Comparison of ENCODE assay signal across 2 cellular contexts in the genomic region with DNA sequence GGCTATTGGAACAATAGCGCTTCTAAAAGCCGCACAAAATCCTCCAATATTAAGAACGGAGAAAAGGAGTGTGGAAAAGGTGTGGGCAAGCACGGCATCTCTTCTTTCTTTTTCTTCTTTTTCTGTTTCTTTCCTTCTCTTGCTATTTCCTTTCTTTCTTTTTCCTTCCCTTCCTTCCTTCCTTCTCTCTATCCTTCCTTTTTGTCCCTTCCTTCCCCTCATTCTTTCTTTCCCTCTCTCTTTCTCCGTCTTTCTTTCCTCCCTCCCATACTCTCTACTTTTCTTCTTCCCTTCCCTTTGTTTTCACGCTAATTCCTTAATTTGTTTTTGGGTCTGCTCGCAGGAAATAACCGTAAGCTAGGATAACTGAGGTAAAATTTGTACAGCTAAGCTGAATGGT.
A peak's percentile ranks its signal among the peaks of the same experiment; 100 is the strongest.
TF ChIP-seq lines count a peak whose summit lies in the region.

No MANE protein-coding gene starts in this region.

TF ChIP-seq in HepG2, 621 proteins besides CTCF, POLR2A, EP300 and RAD21:
- TF ChIP-seq, protein P1, sequence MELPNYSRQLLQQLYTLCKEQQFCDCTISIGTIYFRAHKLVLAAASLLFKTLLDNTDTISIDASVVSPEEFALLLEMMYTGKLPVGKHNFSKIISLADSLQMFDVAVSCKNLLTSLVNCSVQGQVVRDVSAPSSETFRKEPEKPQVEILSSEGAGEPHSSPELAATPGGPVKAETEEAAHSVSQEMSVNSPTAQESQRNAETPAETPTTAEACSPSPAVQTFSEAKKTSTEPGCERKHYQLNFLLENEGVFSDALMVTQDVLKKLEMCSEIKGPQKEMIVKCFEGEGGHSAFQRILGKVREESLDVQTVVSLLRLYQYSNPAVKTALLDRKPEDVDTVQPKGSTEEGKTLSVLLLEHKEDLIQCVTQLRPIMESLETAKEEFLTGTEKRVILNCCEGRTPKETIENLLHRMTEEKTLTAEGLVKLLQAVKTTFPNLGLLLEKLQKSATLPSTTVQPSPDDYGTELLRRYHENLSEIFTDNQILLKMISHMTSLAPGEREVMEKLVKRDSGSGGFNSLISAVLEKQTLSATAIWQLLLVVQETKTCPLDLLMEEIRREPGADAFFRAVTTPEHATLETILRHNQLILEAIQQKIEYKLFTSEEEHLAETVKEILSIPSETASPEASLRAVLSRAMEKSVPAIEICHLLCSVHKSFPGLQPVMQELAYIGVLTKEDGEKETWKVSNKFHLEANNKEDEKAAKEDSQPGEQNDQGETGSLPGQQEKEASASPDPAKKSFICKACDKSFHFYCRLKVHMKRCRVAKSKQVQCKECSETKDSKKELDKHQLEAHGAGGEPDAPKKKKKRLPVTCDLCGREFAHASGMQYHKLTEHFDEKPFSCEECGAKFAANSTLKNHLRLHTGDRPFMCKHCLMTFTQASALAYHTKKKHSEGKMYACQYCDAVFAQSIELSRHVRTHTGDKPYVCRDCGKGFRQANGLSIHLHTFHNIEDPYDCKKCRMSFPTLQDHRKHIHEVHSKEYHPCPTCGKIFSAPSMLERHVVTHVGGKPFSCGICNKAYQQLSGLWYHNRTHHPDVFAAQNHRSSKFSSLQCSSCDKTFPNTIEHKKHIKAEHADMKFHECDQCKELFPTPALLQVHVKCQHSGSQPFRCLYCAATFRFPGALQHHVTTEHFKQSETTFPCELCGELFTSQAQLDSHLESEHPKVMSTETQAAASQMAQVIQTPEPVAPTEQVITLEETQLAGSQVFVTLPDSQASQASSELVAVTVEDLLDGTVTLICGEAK (IDR thresholded peaks at IDR 0.05) = peak; percentile 25; the same call in 1 of the 2 replicates
- TF ChIP-seq, protein P1 (CRISPR knock-in tag; IDR thresholded peaks at IDR 0.05) = no peak
- TF ChIP-seq ZNF7 (CRISPR knock-in tag; IDR thresholded peaks at IDR 0.05) (no peak), TBL1XR1 (IDR thresholded peaks at IDR 0.05; ENCODE audit: borderline replicate concordance, low read length, partially characterized antibody) (no peak)

TF ChIP-seq in K562, 482 proteins besides CTCF, POLR2A, EP300 and RAD21:
- TF ChIP-seq, protein P2, sequence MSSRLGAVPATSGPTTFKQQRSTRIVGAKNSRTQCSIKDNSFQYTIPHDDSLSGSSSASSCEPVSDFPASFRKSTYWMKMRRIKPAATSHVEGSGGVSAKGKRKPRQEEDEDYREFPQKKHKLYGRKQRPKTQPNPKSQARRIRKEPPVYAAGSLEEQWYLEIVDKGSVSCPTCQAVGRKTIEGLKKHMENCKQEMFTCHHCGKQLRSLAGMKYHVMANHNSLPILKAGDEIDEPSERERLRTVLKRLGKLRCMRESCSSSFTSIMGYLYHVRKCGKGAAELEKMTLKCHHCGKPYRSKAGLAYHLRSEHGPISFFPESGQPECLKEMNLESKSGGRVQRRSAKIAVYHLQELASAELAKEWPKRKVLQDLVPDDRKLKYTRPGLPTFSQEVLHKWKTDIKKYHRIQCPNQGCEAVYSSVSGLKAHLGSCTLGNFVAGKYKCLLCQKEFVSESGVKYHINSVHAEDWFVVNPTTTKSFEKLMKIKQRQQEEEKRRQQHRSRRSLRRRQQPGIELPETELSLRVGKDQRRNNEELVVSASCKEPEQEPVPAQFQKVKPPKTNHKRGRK (tag; IDR thresholded peaks at IDR 0.05) = peak; percentile 63; the same call in 1 of the 2 replicates
- no peak for TF ChIP-seq SRSF7 (optimal IDR thresholded peaks at IDR 0.05; ENCODE audit: low read depth, low read length)
- TF ChIP-seq RFX1 (IDR thresholded peaks at IDR 0.05) = no peak
- TF ChIP-seq NUFIP1 (IDR thresholded peaks at IDR 0.05; ENCODE audit: partially characterized antibody) = no peak
- TF ChIP-seq TEAD1 (CRISPR knock-in tag; IDR thresholded peaks at IDR 0.05) = no peak
- TF ChIP-seq OTX1 (CRISPR knock-in tag; IDR thresholded peaks at IDR 0.05) = 0 out of 2 replicates have a peak, but pooled peaks have one; percentile 62
- no peak for TF ChIP-seq ZNF212 (CRISPR knock-in tag; IDR thresholded peaks at IDR 0.05)
- TF ChIP-seq EWSR1 (IDR thresholded peaks at IDR 0.05; ENCODE audit: borderline replicate concordance, low read depth, partially characterized antibody) = no peak
- no peak for TF ChIP-seq CXXC5 (CRISPR knock-in tag; IDR thresholded peaks at IDR 0.05)
- no peak for TF ChIP-seq BRD4 (IDR thresholded peaks at IDR 0.05)
- no peak for TF ChIP-seq ILF3 (IDR thresholded peaks at IDR 0.05; ENCODE audit: borderline replicate concordance)
- TF ChIP-seq, protein P3, sequence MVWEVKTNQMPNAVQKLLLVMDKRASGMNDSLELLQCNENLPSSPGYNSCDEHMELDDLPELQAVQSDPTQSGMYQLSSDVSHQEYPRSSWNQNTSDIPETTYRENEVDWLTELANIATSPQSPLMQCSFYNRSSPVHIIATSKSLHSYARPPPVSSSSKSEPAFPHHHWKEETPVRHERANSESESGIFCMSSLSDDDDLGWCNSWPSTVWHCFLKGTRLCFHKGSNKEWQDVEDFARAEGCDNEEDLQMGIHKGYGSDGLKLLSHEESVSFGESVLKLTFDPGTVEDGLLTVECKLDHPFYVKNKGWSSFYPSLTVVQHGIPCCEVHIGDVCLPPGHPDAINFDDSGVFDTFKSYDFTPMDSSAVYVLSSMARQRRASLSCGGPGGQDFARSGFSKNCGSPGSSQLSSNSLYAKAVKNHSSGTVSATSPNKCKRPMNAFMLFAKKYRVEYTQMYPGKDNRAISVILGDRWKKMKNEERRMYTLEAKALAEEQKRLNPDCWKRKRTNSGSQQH (CRISPR knock-in tag; IDR thresholded peaks at IDR 0.05) = 0 out of 2 replicates have a peak, but pooled peaks have one; percentile 35
- no peak for TF ChIP-seq SMAD1 (IDR thresholded peaks at IDR 0.05; ENCODE audit: low read depth, low read length, partially characterized antibody)
- no peak for TF ChIP-seq KLF13 (tag; IDR thresholded peaks at IDR 0.05; ENCODE audit: borderline replicate concordance, low read depth)
